Comparison of ENCODE assay signal across 7 cellular contexts in the genomic region with DNA sequence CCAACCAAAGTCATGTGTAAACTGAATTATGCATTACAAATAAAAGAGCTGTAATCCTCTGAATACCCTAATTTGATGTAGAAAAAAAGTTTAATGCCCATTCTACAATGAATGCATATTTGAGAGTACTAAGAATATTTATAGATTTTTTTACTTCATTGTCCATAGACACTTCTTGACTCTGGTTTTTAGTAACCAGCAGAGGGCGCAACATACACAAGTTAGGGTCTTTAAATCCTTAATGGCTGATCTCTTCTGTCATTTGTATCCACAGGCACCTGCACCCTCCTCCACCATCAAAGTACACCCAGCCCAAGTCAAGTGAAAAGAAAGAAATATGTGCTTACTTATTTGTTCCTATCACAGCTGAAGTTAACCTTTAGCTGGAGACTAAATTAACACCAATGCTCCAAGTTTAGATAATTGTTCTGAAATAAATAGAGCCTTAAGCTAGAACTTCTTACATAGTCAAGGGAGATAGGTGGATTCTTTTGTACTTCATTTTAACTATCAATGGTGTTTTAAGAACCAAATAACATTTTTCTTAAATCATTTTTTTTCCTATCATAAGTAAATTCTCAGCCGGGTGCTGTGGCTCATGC.
DNase-seq lines count a peak whose midpoint lies in the region; ATAC-seq and TF ChIP-seq lines count a peak whose summit lies in the region.

No MANE protein-coding gene starts in this region.

- peak; percentile 82 for ATAC-seq in HG02588 (IDR thresholded peaks at IDR 0.05; ENCODE audit: unreplicated experiment)
- peak; percentile 76 to 87 (median 80) for ATAC-seq in T-cell (replicated peaks in 1 of 4)

- TF ChIP-seq CTCF in GM12874 (IDR thresholded peaks at IDR 0.05; ENCODE audit: insufficient read depth, low read depth, low read length) = peak; percentile 29; the same call in 1 of the 2 replicates
- TF ChIP-seq CTCF in NB4 (IDR thresholded peaks at IDR 0.05; ENCODE audit: low read depth, low read length) = peak; percentile 58

- H3K27me3 ChIP-seq in iPS DF 6.9 (ENCODE audit: control insufficient read depth, insufficient read depth, low read length) = no peaks in the 10 kb centered on the region

- H3K9me3 ChIP-seq in iPS DF 6.9 (ENCODE audit: control insufficient read depth, insufficient read depth, low read length) = no peaks in the 10 kb centered on the region

- H3K4me3 ChIP-seq in NB4 (ENCODE audit: low read depth, low read length) (no peak overlapping the region), iPS DF 6.9 (ENCODE audit: low read length) (no peak overlapping the region)

- no CpG with 5 or more reads among the region's 2 CpGs for WGBS in iPS DF 6.9 (ENCODE audit: insufficient coverage, insufficient read length)

- POLR2A ChIA-PET in T-cell (lab: Charles Lee) = interaction anchor here in 1 of 2 donors (0.6 to 0.7 kb wide), 2 partner anchors 346 to 786 kb away, joined by 3 read pairs; no protein-coding TSS in a partner anchor

- no peak overlapping the region for H3K27ac ChIP-seq in iPS DF 6.9 (ENCODE audit: low read length)

- peaks cover 0 to 3% (median 2%) of the 10 kb centered on the region in 3 donors for H3K4me1 Mint-ChIP-seq in T-cell

- no peaks in the 10 kb centered on the region for H3K4me1 ChIP-seq in iPS DF 6.9 (ENCODE audit: control insufficient read depth, insufficient read depth, low read length)

- DNase-seq in NB4 (ENCODE audit: low read depth) (peak; percentile 81), T-cell (peak in 31 of 34 experiments; percentile 11 to 71 (median 46)), astrocyte of the hippocampus (ENCODE audit: low read depth, low spot score) (peak; percentile 77), iPS DF 6.9 (ENCODE audit: low read depth, low spot score) (peak; percentile 41)
- peak; percentile 20 to 45 (median 38) for DNase-seq in stimulated activated CD4-positive, alpha-beta T cell treated with anti-CD3 and anti-CD28 coated beads, Interleukin-1b, Interleukin-23, amount 100 ng/mL, for 24 hours (ENCODE audit: low read depth in 4 of 4, low spot score in 1 of 4)

- CTCF ChIA-PET in T-cell (lab: Charles Lee) = interaction anchor here (0.5 to 2.2 kb wide), 21 partner anchors 8 to 790 kb away, joined by 3 to 14 read pairs (median 3); no protein-coding TSS in a partner anchor

- TF ChIP-seq POLR2A in NB4 (IDR thresholded peaks at IDR 0.05; ENCODE audit: extremely low read depth, insufficient read length) = no peak

- no peak overlapping the region for H3K4me3 Mint-ChIP-seq in T-cell

- no peaks in the 10 kb centered on the region for H3K36me3 Mint-ChIP-seq in T-cell

- peaks cover 0 to 6% (median 4%) of the 10 kb centered on the region in 3 donors for H3K9me3 Mint-ChIP-seq in T-cell

- no peaks in the 10 kb centered on the region for H3K27me3 Mint-ChIP-seq in T-cell

- no peak overlapping the region for H3K27ac Mint-ChIP-seq in T-cell

- H3K36me3 ChIP-seq in iPS DF 6.9 (ENCODE audit: control insufficient read depth, insufficient read depth, low read length) = no peaks in the 10 kb centered on the region
